In genomic region chr18:72941001-72941400, GRCh38 we compare ENCODE assay signal across 14 cellular contexts.
DNase-seq lines count a peak whose midpoint lies in the region; ATAC-seq, FAIRE-seq and TF ChIP-seq lines count a peak whose summit lies in the region.
"Had no signal": no experiment of that assay in that cellular context is flagged by ENCODE, and none has a peak within 500 bp of the region (broad histone marks: within the 10 kb centered on the region; RNA-seq: fewer than 3 reads in every experiment).

No MANE protein-coding gene starts in this region.

- H3K9me2 ChIP-seq in OCI-LY7 (ENCODE audit: insufficient read depth, low read length), result no peaks in the 10 kb centered on the region

- H3K4me3 ChIP-seq in HepG2 (replicated peaks in 1 of 3; ENCODE audit: insufficient read depth in 1 of 3, low read depth in 2 of 3, low read length in 3 of 3) (no peak overlapping the region), right lobe of liver (no peak overlapping the region), bronchial epithelial cell (ENCODE audit: low read depth, low read length) (no peak overlapping the region), OCI-LY7 (ENCODE audit: low read depth, low read length, poor library complexity, severe bottlenecking) (no peak overlapping the region)

- no TSS peak for BruUV-seq in HepG2 (replicated peaks; lab: Mats Ljungman, UMichigan)
- BruUV-seq in OCI-LY7 (replicated peaks; lab: Mats Ljungman, UMichigan), result no TSS peak

- H4K20me1 ChIP-seq in HepG2 (ENCODE audit: insufficient read depth, low read length) (no peaks in the 10 kb centered on the region), OCI-LY7 (ENCODE audit: insufficient read depth, low read length) (no peaks in the 10 kb centered on the region)

- no peaks in the 10 kb centered on the region for H3K4me1 ChIP-seq in HepG2 (ENCODE audit: insufficient read depth, low read length)
- no peaks in the 10 kb centered on the region for H3K4me1 ChIP-seq in right lobe of liver
- no peaks in the 10 kb centered on the region for H3K4me1 ChIP-seq in OCI-LY7 (ENCODE audit: insufficient read depth, low read length, poor library complexity, severe bottlenecking)

- TF ChIP-seq EP300 in HepG2 (IDR thresholded peaks at IDR 0.05; ENCODE audit: low read depth in 2 of 2, low read length in 2 of 2), result no peak
- no peak for TF ChIP-seq EP300 in HepG2 (CRISPR knock-in tag; IDR thresholded peaks at IDR 0.05; ENCODE audit: borderline replicate concordance)

- no peak for TF ChIP-seq CTCF in HepG2 (CRISPR knock-in tag; IDR thresholded peaks at IDR 0.05)
- no peak for TF ChIP-seq CTCF in right lobe of liver (IDR thresholded peaks at IDR 0.05)
- TF ChIP-seq CTCF in bronchial epithelial cell (IDR thresholded peaks at IDR 0.05; ENCODE audit: insufficient read depth, low read length, severe bottlenecking), result no peak
- TF ChIP-seq CTCF in OCI-LY7 (conservative IDR thresholded peaks at IDR 0.05; ENCODE audit: low read length), result no peak

- in situ Hi-C loops in HepG2 (cut with HindIII; ENCODE audit: extremely low pct_ligation_motif_present, low pct_unique_long_range_greater_than_20kb), result no loop called here

- no peaks in the 10 kb centered on the region for H3K27me3 ChIP-seq in HepG2 (ENCODE audit: control insufficient read depth in 1 of 2, insufficient read depth in 2 of 2, low read length in 2 of 2)
- no peaks in the 10 kb centered on the region for H3K27me3 ChIP-seq in right lobe of liver
- no peaks in the 10 kb centered on the region for H3K27me3 ChIP-seq in bronchial epithelial cell (ENCODE audit: control insufficient read depth, insufficient read depth, low read length)

- WGBS in HepG2 (ENCODE audit: low lambda C conversion rate), result 3% methylated on average over 4 of the region's 4 CpGs
- WGBS in right lobe of liver (ENCODE audit: insufficient coverage, low coverage, low lambda C conversion rate, missing lambda C conversion rate), result 77% methylated on average over 4 of the region's 4 CpGs

- no peaks in the 10 kb centered on the region for H3K79me2 ChIP-seq in HepG2 (ENCODE audit: insufficient read depth, low read length)
- no peaks in the 10 kb centered on the region for H3K79me2 ChIP-seq in OCI-LY7 (ENCODE audit: insufficient read depth, low read depth, low read length)

- POLR2A ChIA-PET in HepG2 (lab: Yijun Ruan, JAX) (no interaction called here), OCI-LY7 (lab: Charles Lee) (no interaction called here)

- DNase-seq in HepG2 (ENCODE audit: low spot score) (no peak), right lobe of liver (no peak), NCI-H510A treated with DMSO at 0.1 percent for 48 hours (lab: John Stamatoyannopoulos, UW) (peak; percentile 29), bronchial epithelial cell (ENCODE audit: low read depth) (peak; percentile 22), OCI-LY7 (ENCODE audit: low spot score) (no peak), SK-N-DZ (ENCODE audit: low spot score) (no peak), AML-193 (lab: John Stamatoyannopoulos, UW) (no peak)
- DNase-seq: CD8-positive, alpha-beta T cell; MM.1S; NCI-H2081 treated with DMSO at 0.1 percent for 48 hours; T-cell had no signal

- intact Hi-C loops in HepG2 (cut with micrococcal nuclease; ENCODE audit: unreplicated experiment) (no loop called here), right lobe of liver (cut with DNase I) (no loop called here), OCI-LY7 (cut with micrococcal nuclease; ENCODE audit: unreplicated experiment) (no loop called here)

- CTCF ChIA-PET in HepG2 (lab: Yijun Ruan, JAX; ENCODE audit: low intra/inter-chr PET ratio, low total read pairs) (no interaction called here), OCI-LY7 (lab: Charles Lee; ENCODE audit: unreplicated experiment) (no interaction called here)

- H3K36me3 ChIP-seq in HepG2 (replicated peaks in 1 of 2; ENCODE audit: control insufficient read depth in 1 of 2, insufficient read depth in 2 of 2, low read length in 2 of 2), result no peaks in the 10 kb centered on the region
- H3K36me3 ChIP-seq in right lobe of liver, result no peaks in the 10 kb centered on the region
- H3K36me3 ChIP-seq in bronchial epithelial cell (ENCODE audit: control insufficient read depth, insufficient read depth, low read length), result no peaks in the 10 kb centered on the region
- no peaks in the 10 kb centered on the region for H3K36me3 ChIP-seq in OCI-LY7 (ENCODE audit: insufficient read depth, low read length)

- ATAC-seq in HepG2 (no peak), right lobe of liver (no peak)
- ATAC-seq: CD8-positive, alpha-beta T cell; T-cell had no signal

- TF ChIP-seq POLR2A in HepG2 (IDR thresholded peaks at IDR 0.05; ENCODE audit: insufficient read depth in 1 of 2, low read depth in 2 of 2, low read length in 2 of 2) (no peak), right lobe of liver (IDR thresholded peaks at IDR 0.05) (no peak)

- H3K27ac ChIP-seq in HepG2 (ENCODE audit: extremely low read length, insufficient read depth, low read length) (no peak overlapping the region), right lobe of liver (no peak overlapping the region), OCI-LY7 (ENCODE audit: low read depth, low read length, poor library complexity, severe bottlenecking) (no peak overlapping the region)
- H3K27ac ChIP-seq: HL-60, KMS-11 had no signal

- H3K4me2 ChIP-seq in HepG2 (ENCODE audit: low read depth, low read length), result no peak overlapping the region
- no peak overlapping the region for H3K4me2 ChIP-seq in OCI-LY7 (ENCODE audit: low read length)
- H3K4me2 ChIP-seq: KMS-11 had no signal

- FAIRE-seq in HepG2 (lab: Jason Lieb, UNC) (no peak), bronchial epithelial cell (lab: Jason Lieb, UNC) (no peak)
- FAIRE-seq: H54 had no signal

- TF ChIP-seq RAD21 in HepG2 (CRISPR knock-in tag; IDR thresholded peaks at IDR 0.05), result no peak

- no peak overlapping the region for H3K9ac ChIP-seq in HepG2 (ENCODE audit: insufficient read depth, low read depth, low read length)
- H3K9ac ChIP-seq: KMS-11 had no signal

- H2AFZ ChIP-seq in HepG2 (ENCODE audit: low read length) (no peak overlapping the region), OCI-LY7 (ENCODE audit: low read length) (no peak overlapping the region)

- H3K9me3 ChIP-seq in HepG2 (ENCODE audit: low read length) (peaks cover 1% of the 10 kb centered on the region; the same call in 1 of the 2 replicates), right lobe of liver (no peaks in the 10 kb centered on the region), OCI-LY7 (ENCODE audit: low read length) (no peaks in the 10 kb centered on the region)

TF ChIP-seq in HepG2, 621 proteins besides CTCF, POLR2A, EP300 and RAD21:
- TF ChIP-seq, protein P1, sequence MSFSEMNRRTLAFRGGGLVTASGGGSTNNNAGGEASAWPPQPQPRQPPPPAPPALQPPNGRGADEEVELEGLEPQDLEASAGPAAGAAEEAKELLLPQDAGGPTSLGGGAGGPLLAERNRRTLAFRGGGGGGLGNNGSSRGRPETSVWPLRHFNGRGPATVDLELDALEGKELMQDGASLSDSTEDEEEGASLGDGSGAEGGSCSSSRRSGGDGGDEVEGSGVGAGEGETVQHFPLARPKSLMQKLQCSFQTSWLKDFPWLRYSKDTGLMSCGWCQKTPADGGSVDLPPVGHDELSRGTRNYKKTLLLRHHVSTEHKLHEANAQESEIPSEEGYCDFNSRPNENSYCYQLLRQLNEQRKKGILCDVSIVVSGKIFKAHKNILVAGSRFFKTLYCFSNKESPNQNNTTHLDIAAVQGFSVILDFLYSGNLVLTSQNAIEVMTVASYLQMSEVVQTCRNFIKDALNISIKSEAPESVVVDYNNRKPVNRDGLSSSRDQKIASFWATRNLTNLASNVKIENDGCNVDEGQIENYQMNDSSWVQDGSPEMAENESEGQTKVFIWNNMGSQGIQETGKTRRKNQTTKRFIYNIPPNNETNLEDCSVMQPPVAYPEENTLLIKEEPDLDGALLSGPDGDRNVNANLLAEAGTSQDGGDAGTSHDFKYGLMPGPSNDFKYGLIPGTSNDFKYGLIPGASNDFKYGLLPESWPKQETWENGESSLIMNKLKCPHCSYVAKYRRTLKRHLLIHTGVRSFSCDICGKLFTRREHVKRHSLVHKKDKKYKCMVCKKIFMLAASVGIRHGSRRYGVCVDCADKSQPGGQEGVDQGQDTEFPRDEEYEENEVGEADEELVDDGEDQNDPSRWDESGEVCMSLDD (CRISPR knock-in tag; IDR thresholded peaks at IDR 0.05; ENCODE audit: borderline replicate concordance), result no peak
- TF ChIP-seq, protein P2, sequence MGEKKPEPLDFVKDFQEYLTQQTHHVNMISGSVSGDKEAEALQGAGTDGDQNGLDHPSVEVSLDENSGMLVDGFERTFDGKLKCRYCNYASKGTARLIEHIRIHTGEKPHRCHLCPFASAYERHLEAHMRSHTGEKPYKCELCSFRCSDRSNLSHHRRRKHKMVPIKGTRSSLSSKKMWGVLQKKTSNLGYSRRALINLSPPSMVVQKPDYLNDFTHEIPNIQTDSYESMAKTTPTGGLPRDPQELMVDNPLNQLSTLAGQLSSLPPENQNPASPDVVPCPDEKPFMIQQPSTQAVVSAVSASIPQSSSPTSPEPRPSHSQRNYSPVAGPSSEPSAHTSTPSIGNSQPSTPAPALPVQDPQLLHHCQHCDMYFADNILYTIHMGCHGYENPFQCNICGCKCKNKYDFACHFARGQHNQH (CRISPR knock-in tag; IDR thresholded peaks at IDR 0.05), result no peak
- TF ChIP-seq FOXA3 (CRISPR knock-in tag; IDR thresholded peaks at IDR 0.05) (no peak), SMAD3 (CRISPR knock-in tag; IDR thresholded peaks at IDR 0.05) (no peak), ZMYM4 (CRISPR knock-in tag; IDR thresholded peaks at IDR 0.05) (no peak), LCORL (IDR thresholded peaks at IDR 0.05) (peak; percentile 61; the same call in 1 of the 2 replicates), LCORL (CRISPR knock-in tag; IDR thresholded peaks at IDR 0.05) (no peak), ZNF274 (CRISPR knock-in tag; IDR thresholded peaks at IDR 0.05) (no peak), FLYWCH1 (CRISPR knock-in tag; IDR thresholded peaks at IDR 0.05) (no peak)

Comparison
In these comparisons a context has a peak if more than half of its experiments do, and no peak if none do; other contexts are left out.
1. DNase-seq: peak in NCI-H510A treated with DMSO at 0.1 percent for 48 hours (single experiment) and bronchial epithelial cell (single experiment); none in HepG2 (single experiment), right lobe of liver (0 of 3), OCI-LY7 (single experiment), SK-N-DZ (single experiment) and AML-193 (0 of 2).